In the genomic region with DNA sequence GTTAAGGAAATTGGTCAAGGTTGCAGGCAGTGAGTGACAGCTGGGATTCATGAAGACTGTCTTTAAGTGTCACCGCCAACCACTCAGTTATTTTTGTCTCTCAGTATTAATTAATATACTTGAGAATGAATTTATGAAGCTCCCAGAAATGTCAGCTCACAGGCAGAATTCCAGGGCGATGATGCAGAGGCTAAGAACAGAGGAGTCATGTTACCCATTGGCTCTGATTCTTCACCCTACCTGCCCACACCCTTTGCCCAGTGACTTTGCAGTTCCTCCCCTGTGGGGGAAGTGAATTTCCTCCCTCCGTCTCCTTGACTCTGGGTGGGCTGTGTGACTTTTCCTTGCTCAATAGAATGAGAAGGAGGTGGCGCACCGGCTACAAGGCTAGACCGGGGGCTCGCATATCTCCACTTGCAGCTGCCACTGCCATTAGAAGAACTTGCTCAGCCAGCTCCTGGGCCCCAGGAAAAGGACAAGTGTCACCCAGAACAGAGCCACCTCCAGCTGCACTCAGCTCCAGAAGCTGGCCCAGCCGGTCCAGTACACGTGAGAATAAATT, we compare ENCODE assay signal across 11 cellular contexts.
DNase-seq lines count a peak whose midpoint lies in the region; ATAC-seq and TF ChIP-seq lines count a peak whose summit lies in the region.
"Had no signal": no experiment of that assay in that cellular context is flagged by ENCODE, and none has a peak within 500 bp of the region (broad histone marks: within the 10 kb centered on the region; RNA-seq: fewer than 3 reads in every experiment).

No MANE protein-coding gene starts in this region.

- no peaks in the 10 kb centered on the region for H3K9me3 ChIP-seq in trophoblast cell (ENCODE audit: insufficient read depth, low read depth, low read length)

- CTCF ChIA-PET in RWPE1 (lab: Yijun Ruan, JAX) = no interaction called here

- H2BK5ac ChIP-seq in trophoblast cell (ENCODE audit: low read depth, low read length, poor library complexity) = no peak overlapping the region

- DNase-seq in GM03348 (ENCODE audit: low spot score) (peak; percentile 43), RWPE1 (ENCODE audit: low spot score) (peak; percentile 94), fibroblast of the aortic adventitia (ENCODE audit: low read depth) (peak; percentile 38), trophoblast cell (no peak), NCI-H446 treated with DMSO at 0.1 percent for 48 hours (lab: John Stamatoyannopoulos, UW) (no peak)
- DNase-seq in central memory CD4-positive, alpha-beta T cell = no peak
- DNase-seq: CD8-positive, alpha-beta memory T cell; naive B cell; stimulated activated CD4-positive, alpha-beta T cell treated with anti-CD3 and anti-CD28 coated beads, Interleukin-4, amount 100 ng/mL, for 24 hours had no signal

- H2BK120ac ChIP-seq in trophoblast cell (ENCODE audit: insufficient read depth, low read length, poor library complexity) = peak overlapping the region; percentile 11

- H3K23ac ChIP-seq in trophoblast cell (ENCODE audit: low read length) = no peak overlapping the region

- no peak overlapping the region for H3K14ac ChIP-seq in trophoblast cell (ENCODE audit: low read length)

- no peak overlapping the region for H3K4ac ChIP-seq in trophoblast cell (ENCODE audit: low read depth, low read length)

- POLR2A ChIA-PET in RWPE1 (lab: Yijun Ruan, JAX; ENCODE audit: low non-redundant PET) = interaction anchor here (0.8 to 1.3 kb wide), 2 partner anchors 16 kb away, joined by 3 to 8 read pairs; no protein-coding TSS in a partner anchor

- TF ChIP-seq CTCF in RWPE1 (conservative IDR thresholded peaks at IDR 0.05; ENCODE audit: low read depth) (no peak), fibroblast of the aortic adventitia (IDR thresholded peaks at IDR 0.05; ENCODE audit: insufficient read depth, low read length) (no peak)

- peaks cover 2% of the 10 kb centered on the region for H3K79me1 ChIP-seq in trophoblast cell (ENCODE audit: low read length)

- H3K27ac ChIP-seq in RWPE1 (peak overlapping the region; percentile 94), trophoblast cell (ENCODE audit: low read depth, low read length) (no peak overlapping the region)

- H2AFZ ChIP-seq in trophoblast cell (ENCODE audit: insufficient read depth, low read length, poor library complexity) = no peak overlapping the region

- H3K27me3 ChIP-seq in trophoblast cell (ENCODE audit: insufficient read depth, low read length) = no peaks in the 10 kb centered on the region

- H3K36me3 ChIP-seq in trophoblast cell (ENCODE audit: control insufficient read depth in 1 of 2, insufficient read depth in 2 of 2, low read length in 2 of 2) = no peaks in the 10 kb centered on the region

- no peak overlapping the region for H3K4me3 ChIP-seq in fibroblast of the aortic adventitia (ENCODE audit: low read depth, low read length)
- no peak overlapping the region for H3K4me3 ChIP-seq in trophoblast cell (ENCODE audit: low read depth, low read length)

- no peak overlapping the region for H4K8ac ChIP-seq in trophoblast cell (ENCODE audit: low read depth, low read length)

- WGBS in trophoblast cell (ENCODE audit: extremely low coverage, insufficient coverage, insufficient read length) = no CpG with 5 or more reads among the region's 9 CpGs

- H2AK5ac ChIP-seq in trophoblast cell (ENCODE audit: low read length) = no peak overlapping the region

- H2BK12ac ChIP-seq in trophoblast cell (ENCODE audit: low read length) = no peak overlapping the region

- H3K9ac ChIP-seq in trophoblast cell (ENCODE audit: low read length) = no peak overlapping the region

- H4K12ac ChIP-seq in trophoblast cell (ENCODE audit: low read depth, low read length) = no peak overlapping the region

- peaks cover 5 to 8% of the 10 kb centered on the region in 2 experiments for H3K4me1 ChIP-seq in trophoblast cell (ENCODE audit: control insufficient read depth in 1 of 2, insufficient read depth in 2 of 2, low read length in 2 of 2)

- H4K91ac ChIP-seq in trophoblast cell (ENCODE audit: low read depth, low read length) = no peak overlapping the region

- ATAC-seq in GM18873 (IDR thresholded peaks at IDR 0.05; ENCODE audit: low FRiP score, unreplicated experiment) (no peak), GM19467 (IDR thresholded peaks at IDR 0.05; ENCODE audit: unreplicated experiment) (no peak)

- no peaks in the 10 kb centered on the region for H3K79me2 ChIP-seq in trophoblast cell (ENCODE audit: control insufficient read depth, insufficient read depth, low read length, poor library complexity)

- H3K18ac ChIP-seq in trophoblast cell (ENCODE audit: low read length) = no peak overlapping the region

- H3K4me2 ChIP-seq in trophoblast cell (ENCODE audit: low read length) = peak overlapping the region; percentile 16

Comparison
In these comparisons a context has a peak if more than half of its experiments do, and no peak if none do; other contexts are left out.
1. DNase-seq: peak in GM03348 (single experiment), RWPE1 (single experiment) and fibroblast of the aortic adventitia (single experiment); none in trophoblast cell (0 of 2), NCI-H446 treated with DMSO at 0.1 percent for 48 hours (single experiment) and central memory CD4-positive, alpha-beta T cell (single experiment).